In the genomic region with DNA sequence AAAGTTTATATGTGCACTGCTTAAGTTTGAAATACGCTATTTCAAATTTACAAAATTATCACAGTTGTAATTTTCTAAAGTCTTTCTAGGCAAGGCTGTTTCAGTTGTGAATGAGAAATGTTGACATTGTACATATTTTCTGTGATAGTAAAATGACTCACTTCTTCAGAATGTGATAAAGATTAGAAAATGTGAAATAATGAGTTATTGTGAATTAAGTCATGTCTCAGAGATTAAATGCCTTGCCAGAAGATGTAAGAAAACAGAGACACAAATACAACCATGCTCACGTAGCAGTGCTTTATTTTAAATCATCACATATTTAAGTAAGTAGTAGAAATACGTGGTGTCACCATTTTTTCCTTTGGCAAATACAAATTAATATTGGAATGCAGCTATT, we compare ENCODE assay signal across 9 cellular contexts. TPM values are rescaled to one million over a fixed set of nuclear protein-coding genes. Genes with fewer than 3 reads are reported as not detected.
DNase-seq lines count a peak whose midpoint lies in the region; ATAC-seq and TF ChIP-seq lines count a peak whose summit lies in the region.
"Had no signal": no experiment of that assay in that cellular context is flagged by ENCODE, and none has a peak within 500 bp of the region (broad histone marks: within the 10 kb centered on the region; RNA-seq: fewer than 3 reads in every experiment).

No MANE protein-coding gene starts in this region.

- H3K27ac ChIP-seq in heart right ventricle (peak overlapping the region in 8 of 10 donors; percentile 48 to 85 (median 74)), cingulate gyrus (ENCODE audit: low read depth, low read length) (peak overlapping the region; percentile 19), lower lobe of right lung (no peak overlapping the region), upper lobe of right lung (peak overlapping the region; percentile 74)

- intact Hi-C loops in heart right ventricle (cut with DNase I), result no loop called here
- intact Hi-C loops in left ventricle myocardium superior (cut with micrococcal nuclease), result no loop called here
- intact Hi-C loops in lower lobe of right lung (cut with DNase I), result no loop called here
- intact Hi-C loops in upper lobe of right lung (cut with DNase I), result no loop called here

- ATAC-seq in heart right ventricle (no peak), left ventricle myocardium superior (no peak), lower lobe of right lung (no peak), upper lobe of right lung (no peak), HG03108 (IDR thresholded peaks at IDR 0.05; ENCODE audit: unreplicated experiment) (no peak), GM18868 (IDR thresholded peaks at IDR 0.05; ENCODE audit: unreplicated experiment) (no peak)

- H3K9me3 ChIP-seq in heart right ventricle (no peaks in the 10 kb centered on the region), lower lobe of right lung (no peaks in the 10 kb centered on the region), upper lobe of right lung (no peaks in the 10 kb centered on the region)
- H3K9me3 ChIP-seq: testis had no signal

- 51 to 52% methylated on average over 3 of the region's 3 CpGs for WGBS in heart right ventricle, 2 donors

- peaks cover 0 to 94% (median 0%) of the 10 kb centered on the region in 7 donors for H3K27me3 ChIP-seq in heart right ventricle
- no peaks in the 10 kb centered on the region for H3K27me3 ChIP-seq in lower lobe of right lung (ENCODE audit: low read depth)
- no peaks in the 10 kb centered on the region for H3K27me3 ChIP-seq in upper lobe of right lung
- H3K27me3 ChIP-seq: testis had no signal

- TF ChIP-seq CTCF in heart right ventricle (IDR thresholded peaks at IDR 0.05), result no peak
- TF ChIP-seq CTCF in lower lobe of right lung (IDR thresholded peaks at IDR 0.05), result no peak
- no peak for TF ChIP-seq CTCF in upper lobe of right lung (IDR thresholded peaks at IDR 0.05)

- H3K4me1 ChIP-seq in heart right ventricle, result peaks cover 0 to 20% (median 2%) of the 10 kb centered on the region in 9 donors
- no peaks in the 10 kb centered on the region for H3K4me1 ChIP-seq in lower lobe of right lung
- H3K4me1 ChIP-seq in upper lobe of right lung, result peaks cover 7% of the 10 kb centered on the region
- H3K4me1 ChIP-seq: testis had no signal

- peak overlapping the region in 9 of 10 donors; percentile 26 to 54 (median 47) for H3K4me3 ChIP-seq in heart right ventricle
- peak overlapping the region; percentile 46 for H3K4me3 ChIP-seq in lower lobe of right lung
- peak overlapping the region; percentile 45 for H3K4me3 ChIP-seq in upper lobe of right lung

- H3K36me3 ChIP-seq in heart right ventricle, result no peaks in the 10 kb centered on the region
- H3K36me3 ChIP-seq in lower lobe of right lung, result no peaks in the 10 kb centered on the region
- no peaks in the 10 kb centered on the region for H3K36me3 ChIP-seq in upper lobe of right lung

- DNase-seq in heart right ventricle (no peak), left ventricle myocardium superior (no peak), lower lobe of right lung (no peak), upper lobe of right lung (no peak), NCI-H2196 treated with DMSO at 0.1 percent for 48 hours (lab: John Stamatoyannopoulos, UW; ENCODE audit: unreplicated experiment) (no peak)

RNA-seq across cellular contexts. Expression of a gene that starts 0.8 kb away (rescaled TPM):
- total RNA-seq in heart right ventricle, result 10 to 100 TPM; 24.2 to 44.9 (median 32.9) TPM
- polyA plus RNA-seq in heart right ventricle, result 1 to 10 TPM; 4.0 to 4.4 TPM
- 30.0 TPM for total RNA-seq in left ventricle myocardium superior
- total RNA-seq in lower lobe of right lung, result 13.8 TPM
- total RNA-seq in upper lobe of right lung, result 9.8 TPM
